ENCODE assay signal across 26 cellular contexts in genomic region chr15:64566102-64566501, GRCh38.
DNase-seq lines count a peak whose midpoint lies in the region; ATAC-seq, FAIRE-seq and TF ChIP-seq lines count a peak whose summit lies in the region.
"Had no signal": no experiment of that assay in that cellular context is flagged by ENCODE, and none has a peak within 500 bp of the region (broad histone marks: within the 10 kb centered on the region; RNA-seq: fewer than 3 reads in every experiment).

No MANE protein-coding gene starts in this region.

- no peaks in the 10 kb centered on the region for H3K9me3 Mint-ChIP-seq in CD8-positive, alpha-beta T cell
- H3K9me3 Mint-ChIP-seq in WTC11 (no peaks in the 10 kb centered on the region), nephron (no peaks in the 10 kb centered on the region)
- H3K9me3 Mint-ChIP-seq: activated CD4-positive, alpha-beta memory T cell treated with anti-CD3 and anti-CD28 coated beads, Interleukin-2, amount 10 ng/mL, durations not matched to agents 7 days and 5 days; HFFc6; neural progenitor cell had no signal

- no peaks in the 10 kb centered on the region for H3K27me3 ChIP-seq in CD8-positive, alpha-beta T cell (ENCODE audit: insufficient read depth, low read length)
- H3K27me3 ChIP-seq: colonic mucosa, heart left ventricle, neural progenitor cell, right lobe of liver, upper lobe of right lung had no signal

- no peaks in the 10 kb centered on the region for H3K27me3 Mint-ChIP-seq in CD8-positive, alpha-beta T cell (ENCODE audit: low read depth)
- H3K27me3 Mint-ChIP-seq in WTC11 (ENCODE audit: low read depth), result no peaks in the 10 kb centered on the region
- no peaks in the 10 kb centered on the region for H3K27me3 Mint-ChIP-seq in nephron (ENCODE audit: low read depth)
- H3K27me3 Mint-ChIP-seq: activated CD4-positive, alpha-beta memory T cell treated with anti-CD3 and anti-CD28 coated beads, Interleukin-2, amount 10 ng/mL, durations not matched to agents 7 days and 5 days had no signal

- peak; percentile 35 for FAIRE-seq in GM12891 (lab: Jason Lieb, UNC)
- FAIRE-seq: bronchial epithelial cell had no signal

- no peak for DNase-seq in CD8-positive, alpha-beta T cell
- DNase-seq in GM12891 (ENCODE audit: insufficient read length, low spot score) (no peak), WTC11 (ENCODE audit: low spot score) (no peak), nucleus accumbens (lab: John Stamatoyannopoulos, UW) (no peak), HCEC 1CT (no peak)
- DNase-seq: activated CD4-positive, alpha-beta memory T cell treated with anti-CD3 and anti-CD28 coated beads, Interleukin-2, amount 10 ng/mL, durations not matched to agents 7 days and 5 days; activated gamma-delta T cell treated with Interleukin-2 at 50 U/mL for 16 hours; amygdala; colonic mucosa; GM23248; heart left ventricle; HFFc6; kidney glomerular epithelial cell; NCI-H1105; right lobe of liver; stimulated activated CD4-positive, alpha-beta T cell treated with anti-CD3 and anti-CD28 coated beads, Interleukin-4, amount 100 ng/mL, for 1 hour; substantia nigra; SW 1271; upper lobe of right lung had no signal

- H3K4me3 ChIP-seq in CD8-positive, alpha-beta T cell (ENCODE audit: low read depth, low read length), result no peak overlapping the region
- H3K4me3 ChIP-seq: colonic mucosa, GM23248, heart left ventricle, lung, mucosa of descending colon, neural progenitor cell, right lobe of liver, upper lobe of right lung had no signal

- TF ChIP-seq POLR2A in GM12891 (IDR thresholded peaks at IDR 0.05; ENCODE audit: low read depth, low read length), result no peak

- TF ChIP-seq CTCF in CD8-positive, alpha-beta T cell (IDR thresholded peaks at IDR 0.05), result no peak
- TF ChIP-seq CTCF in WTC11 (IDR thresholded peaks at IDR 0.05) (no peak), nephron (IDR thresholded peaks at IDR 0.05; ENCODE audit: unreplicated experiment in 3 of 3) (no peak)

- H3K36me3 Mint-ChIP-seq in CD8-positive, alpha-beta T cell, result peaks cover 25% of the 10 kb centered on the region
- peaks cover 2% of the 10 kb centered on the region; the same call in 1 of the 2 replicates for H3K36me3 Mint-ChIP-seq in WTC11
- peaks cover 32% of the 10 kb centered on the region for H3K36me3 Mint-ChIP-seq in nephron (ENCODE audit: low read depth)

- H3K4me1 Mint-ChIP-seq in CD8-positive, alpha-beta T cell (ENCODE audit: low read depth), result peaks cover 67% of the 10 kb centered on the region
- H3K4me1 Mint-ChIP-seq in WTC11, result peaks cover 39% of the 10 kb centered on the region
- peaks cover 31% of the 10 kb centered on the region for H3K4me1 Mint-ChIP-seq in nephron

- intact Hi-C loops in CD8-positive, alpha-beta T cell (cut with DNase I, micrococcal nuclease), result loop anchor here in 1 of 2 experiments (5.0 kb wide), 1 partner anchor 36 kb away; no protein-coding TSS in a partner anchor

- POLR2A ChIA-PET in CD8-positive, alpha-beta T cell (lab: Charles Lee), result interaction anchor here (1.4 to 1.5 kb wide), 2 partner anchors 86 to 87 kb away, joined by 3 read pairs; no protein-coding TSS in a partner anchor
- POLR2A ChIA-PET in WTC11 (lab: Charles Lee), result no interaction called here

- peak overlapping the region; percentile 64 for H3K27ac Mint-ChIP-seq in CD8-positive, alpha-beta T cell
- H3K27ac Mint-ChIP-seq in WTC11 (no peak overlapping the region), nephron (peak overlapping the region in 2 of 3 experiments; percentile 8 to 37)
- H3K27ac Mint-ChIP-seq: activated CD4-positive, alpha-beta memory T cell treated with anti-CD3 and anti-CD28 coated beads, Interleukin-2, amount 10 ng/mL, durations not matched to agents 7 days and 5 days; HFFc6; neural progenitor cell had no signal

- no peak overlapping the region for H3K4me3 Mint-ChIP-seq in CD8-positive, alpha-beta T cell
- no peak overlapping the region for H3K4me3 Mint-ChIP-seq in WTC11
- H3K4me3 Mint-ChIP-seq in nephron, result no peak overlapping the region
- H3K4me3 Mint-ChIP-seq: activated CD4-positive, alpha-beta memory T cell treated with anti-CD3 and anti-CD28 coated beads, Interleukin-2, amount 10 ng/mL, durations not matched to agents 7 days and 5 days; HFFc6; neural progenitor cell had no signal

- H3K4me1 ChIP-seq in CD8-positive, alpha-beta T cell (ENCODE audit: insufficient read depth, low read length), result peaks cover 40% of the 10 kb centered on the region

- ATAC-seq in CD8-positive, alpha-beta T cell, result no peak
- ATAC-seq in WTC11 (no peak), HG03442 (IDR thresholded peaks at IDR 0.05; ENCODE audit: unreplicated experiment) (no peak)
- ATAC-seq: activated CD4-positive, CD25-positive, alpha-beta regulatory T cell treated with anti-CD3 and anti-CD28 coated beads, Interleukin-2, amount 50 U/mL, for 24 hours had no signal

- H3K27ac ChIP-seq in CD8-positive, alpha-beta T cell (ENCODE audit: low read depth, low read length), result no peak overlapping the region
- H3K27ac ChIP-seq: colonic mucosa, GM23248, heart left ventricle, neural progenitor cell, right lobe of liver, upper lobe of right lung had no signal

- no peaks in the 10 kb centered on the region for H3K9me3 ChIP-seq in CD8-positive, alpha-beta T cell (ENCODE audit: low read length)
- H3K9me3 ChIP-seq: colonic mucosa, heart left ventricle, mucosa of descending colon, right lobe of liver, upper lobe of right lung had no signal

- CTCF ChIA-PET in CD8-positive, alpha-beta T cell (lab: Charles Lee), result no interaction called here
- CTCF ChIA-PET in WTC11 (lab: Charles Lee), result interaction anchor here (1.2 to 1.4 kb wide), 2 partner anchors 13 to 31 kb away, joined by 3 read pairs; no protein-coding TSS in a partner anchor

- H3K36me3 ChIP-seq in CD8-positive, alpha-beta T cell (ENCODE audit: insufficient read depth, low read length), result no peaks in the 10 kb centered on the region
- H3K36me3 ChIP-seq: colonic mucosa, neural progenitor cell, right lobe of liver had no signal

TF ChIP-seq in GM12891, 5 proteins besides CTCF, POLR2A, EP300 and RAD21:
- no peak for TF ChIP-seq SPI1 (IDR thresholded peaks at IDR 0.05; ENCODE audit: low read depth, low read length)
- no peak for TF ChIP-seq POLR2AphosphoS5 (IDR thresholded peaks at IDR 0.05; ENCODE audit: low read depth, low read length)
- no peak for TF ChIP-seq TAF1 (IDR thresholded peaks at IDR 0.05; ENCODE audit: low read depth, low read length)
- TF ChIP-seq POU2F2 (IDR thresholded peaks at IDR 0.05; ENCODE audit: low read depth, low read length), result no peak
- TF ChIP-seq PAX5 (IDR thresholded peaks at IDR 0.05; ENCODE audit: insufficient read depth, low read length, severe bottlenecking), result no peak

TF ChIP-seq in WTC11, 78 proteins besides CTCF, POLR2A, EP300 and RAD21:
- TF ChIP-seq ELF4 (CRISPR knock-in tag; IDR thresholded peaks at IDR 0.05; ENCODE audit: low read depth) (no peak), USF1 (CRISPR knock-in tag; IDR thresholded peaks at IDR 0.05) (0 out of 2 replicates have a peak, but pooled peaks have one; percentile 17)
